In the genomic region with DNA sequence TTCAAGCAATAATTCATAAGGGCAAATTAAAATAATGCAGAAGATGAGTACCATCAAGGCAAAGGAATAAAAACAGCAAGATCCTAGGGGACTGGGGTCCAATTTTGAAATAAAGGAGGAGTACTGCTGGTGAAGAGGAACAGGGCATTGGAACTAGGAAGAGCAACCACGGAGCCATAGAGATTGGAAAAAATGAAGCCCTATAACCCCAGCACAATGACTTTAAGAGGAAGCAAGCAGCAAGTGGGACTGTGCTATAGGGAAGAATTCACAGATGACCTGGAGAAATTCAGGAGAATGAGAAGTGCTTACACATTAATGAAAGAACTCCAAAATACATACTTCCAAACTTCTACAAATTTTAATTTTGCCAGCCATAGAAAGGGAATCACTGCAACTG, we compare ENCODE assay signal across 1 cellular context.
TF ChIP-seq lines count a peak whose summit lies in the region.

No MANE protein-coding gene starts in this region.

TF ChIP-seq in HepG2, 621 proteins besides CTCF, POLR2A, EP300 and RAD21:
- TF ChIP-seq MXD3 (CRISPR knock-in tag; IDR thresholded peaks at IDR 0.05) (no peak), ZNF282 (IDR thresholded peaks at IDR 0.05; ENCODE audit: partially characterized antibody) (no peak)
